ENCODE assay signal across 11 cellular contexts in genomic region chr19:46349311-46349993, GRCh38. TPM values are rescaled to one million over a fixed set of nuclear protein-coding genes. Genes with fewer than 3 reads are reported as not detected.
DNase-seq lines count a peak whose midpoint lies in the region; ATAC-seq and TF ChIP-seq lines count a peak whose summit lies in the region.
"Had no signal": no experiment of that assay in that cellular context is flagged by ENCODE, and none has a peak within 500 bp of the region (broad histone marks: within the 10 kb centered on the region; RNA-seq: fewer than 3 reads in every experiment).

No MANE protein-coding gene starts in this region.

- no peaks in the 10 kb centered on the region for H4K20me1 ChIP-seq in PC-3 (ENCODE audit: low read length)

- no peak overlapping the region for H3K9ac ChIP-seq in PC-3 (ENCODE audit: low read length)

- no peak for DNase-seq in activated CD4-positive, alpha-beta T cell treated with anti-CD3 and anti-CD28 coated beads, Interleukin-2, amount 10 ng/mL, durations not matched to agents 7 days and 5 days
- DNase-seq in activated CD4-positive, alpha-beta T cell treated with anti-CD3 and anti-CD28 coated beads, Interleukin-2, amount 50 U/mL, for 48 hours, result no peak
- DNase-seq in PC-3 (no peak), esophagus muscularis mucosa (ENCODE audit: extremely low spot score) (no peak), HK-2 (ENCODE audit: unreplicated experiment) (no peak), OCI-M2 (lab: John Stamatoyannopoulos, UW; ENCODE audit: unreplicated experiment) (no peak), NCI-H345 treated with DMSO at 0.1 percent for 48 hours (lab: John Stamatoyannopoulos, UW; ENCODE audit: unreplicated experiment) (no peak)
- no peak for DNase-seq in stimulated activated naive CD8-positive, alpha-beta T cell treated with anti-CD3 and anti-CD28 coated beads, Interleukin-15, amount 100 ng/mL, for 72 hours
- DNase-seq: activated CD4-positive, alpha-beta T cell treated with anti-CD3 and anti-CD28 coated beads, Interleukin-2, amount 50 U/mL, for 4 hours; NCI-H2171 had no signal

- H3K36me3 ChIP-seq in PC-3 (ENCODE audit: low read depth, low read length) (peaks cover 8% of the 10 kb centered on the region), esophagus muscularis mucosa (peaks cover 9 to 17% (median 16%) of the 10 kb centered on the region in 4 donors)

- peak overlapping the region; percentile 97 for H3K27ac Mint-ChIP-seq in activated CD4-positive, alpha-beta T cell treated with anti-CD3 and anti-CD28 coated beads, Interleukin-2, amount 10 ng/mL, durations not matched to agents 7 days and 5 days
- H3K27ac Mint-ChIP-seq in stimulated activated naive CD8-positive, alpha-beta T cell treated with anti-CD3 and anti-CD28 coated beads, Interleukin-15, amount 100 ng/mL, for 72 hours, result peak overlapping the region; percentile 74 to 98

- no peaks in the 10 kb centered on the region for H3K9me3 ChIP-seq in PC-3 (ENCODE audit: low read length)
- no peaks in the 10 kb centered on the region for H3K9me3 ChIP-seq in esophagus muscularis mucosa

- H3K4me1 ChIP-seq in PC-3 (ENCODE audit: insufficient read depth, low read length) (peaks cover 12% of the 10 kb centered on the region; the same call in 1 of the 2 replicates), esophagus muscularis mucosa (peaks cover 59 to 63% (median 61%) of the 10 kb centered on the region in 4 donors)

- H3F3A ChIP-seq in PC-3 (ENCODE audit: low read length, unreplicated experiment), result no peaks in the 10 kb centered on the region

- no peaks in the 10 kb centered on the region for H3K27me3 ChIP-seq in PC-3 (ENCODE audit: low read length)
- no peaks in the 10 kb centered on the region for H3K27me3 ChIP-seq in esophagus muscularis mucosa

- no peak overlapping the region for H2AFZ ChIP-seq in PC-3 (ENCODE audit: low read length)

- BruUV-seq in PC-3 (replicated peaks; lab: Mats Ljungman, UMichigan), result no TSS peak

- H3K4me3 Mint-ChIP-seq in activated CD4-positive, alpha-beta T cell treated with anti-CD3 and anti-CD28 coated beads, Interleukin-2, amount 10 ng/mL, durations not matched to agents 7 days and 5 days, result peak overlapping the region; percentile 96
- peak overlapping the region; percentile 90 to 91 for H3K4me3 Mint-ChIP-seq in stimulated activated naive CD8-positive, alpha-beta T cell treated with anti-CD3 and anti-CD28 coated beads, Interleukin-15, amount 100 ng/mL, for 72 hours

- WGBS in esophagus muscularis mucosa, result 79% methylated on average over 11 of the region's 11 CpGs

- no peak for ATAC-seq in PC-3
- ATAC-seq in stimulated activated naive CD8-positive, alpha-beta T cell treated with anti-CD3 and anti-CD28 coated beads, Interleukin-15, amount 100 ng/mL, for 72 hours, result no peak

- H3K27ac ChIP-seq in PC-3 (ENCODE audit: low read length) (no peak overlapping the region), esophagus muscularis mucosa (replicated peaks in 1 of 4) (peak overlapping the region; percentile 57 to 75 (median 66))

- TF ChIP-seq EP300 in esophagus muscularis mucosa (IDR thresholded peaks at IDR 0.05), result no peak

- H3K4me3 ChIP-seq in PC-3 (ENCODE audit: low read length) (no peak overlapping the region), esophagus muscularis mucosa (no peak overlapping the region)

- no peaks in the 10 kb centered on the region for H3K27me3 Mint-ChIP-seq in activated CD4-positive, alpha-beta T cell treated with anti-CD3 and anti-CD28 coated beads, Interleukin-2, amount 10 ng/mL, durations not matched to agents 7 days and 5 days
- H3K27me3 Mint-ChIP-seq in stimulated activated naive CD8-positive, alpha-beta T cell treated with anti-CD3 and anti-CD28 coated beads, Interleukin-15, amount 100 ng/mL, for 72 hours, result no peaks in the 10 kb centered on the region

- H3K4me1 Mint-ChIP-seq in activated CD4-positive, alpha-beta T cell treated with anti-CD3 and anti-CD28 coated beads, Interleukin-2, amount 10 ng/mL, durations not matched to agents 7 days and 5 days, result peaks cover 66% of the 10 kb centered on the region
- peaks cover 55% of the 10 kb centered on the region for H3K4me1 Mint-ChIP-seq in stimulated activated naive CD8-positive, alpha-beta T cell treated with anti-CD3 and anti-CD28 coated beads, Interleukin-15, amount 100 ng/mL, for 72 hours

- H3K79me2 ChIP-seq in PC-3 (ENCODE audit: low read length), result peaks cover 58% of the 10 kb centered on the region

- CTCF ChIA-PET in activated CD4-positive, alpha-beta T cell treated with anti-CD3 and anti-CD28 coated beads, Interleukin-2, amount 10 ng/mL, durations not matched to agents 7 days and 5 days (lab: Charles Lee), result no interaction called here
- CTCF ChIA-PET in PC-3 (lab: Charles Lee), result no interaction called here

- H3K9me3 Mint-ChIP-seq in activated CD4-positive, alpha-beta T cell treated with anti-CD3 and anti-CD28 coated beads, Interleukin-2, amount 10 ng/mL, durations not matched to agents 7 days and 5 days, result no peaks in the 10 kb centered on the region
- no peaks in the 10 kb centered on the region for H3K9me3 Mint-ChIP-seq in stimulated activated naive CD8-positive, alpha-beta T cell treated with anti-CD3 and anti-CD28 coated beads, Interleukin-15, amount 100 ng/mL, for 72 hours

- TF ChIP-seq CTCF in PC-3 (conservative IDR thresholded peaks at IDR 0.05; ENCODE audit: low read depth, low read length), result no peak
- TF ChIP-seq CTCF in esophagus muscularis mucosa (IDR thresholded peaks at IDR 0.05), result no peak

- no peaks in the 10 kb centered on the region for H3K9me2 ChIP-seq in PC-3 (replicated peaks; ENCODE audit: low read length)

- intact Hi-C loops in PC-3 (cut with micrococcal nuclease), result no loop called here
- intact Hi-C loops in esophagus muscularis mucosa (cut with DNase I), result loop anchor here (10.0 kb wide), 1 partner anchor 65 kb away; no protein-coding TSS in a partner anchor

- H3K4me2 ChIP-seq in PC-3 (ENCODE audit: low read length), result peak overlapping the region; percentile 34; the same call in 1 of the 2 replicates

- no peak for TF ChIP-seq POLR2A in esophagus muscularis mucosa (IDR thresholded peaks at IDR 0.05; ENCODE audit: low read depth)

- peaks cover 41% of the 10 kb centered on the region for H3K36me3 Mint-ChIP-seq in activated CD4-positive, alpha-beta T cell treated with anti-CD3 and anti-CD28 coated beads, Interleukin-2, amount 10 ng/mL, durations not matched to agents 7 days and 5 days (ENCODE audit: low read depth)

- POLR2A ChIA-PET in activated CD4-positive, alpha-beta T cell treated with anti-CD3 and anti-CD28 coated beads, Interleukin-2, amount 10 ng/mL, durations not matched to agents 7 days and 5 days (lab: Charles Lee), result no interaction called here
- POLR2A ChIA-PET in PC-3 (lab: Charles Lee; ENCODE audit: unreplicated experiment), result no interaction called here

RNA-seq across cellular contexts. Expression of gene PPP5C, which starts 2.6 kb away (rescaled TPM):
- 100 to 1,000 TPM; 101 to 102 TPM for total RNA-seq in activated CD4-positive, alpha-beta T cell treated with anti-CD3 and anti-CD28 coated beads, Interleukin-2, amount 10 ng/mL, durations not matched to agents 7 days and 5 days
- 79.9 and 93.4 TPM in 2 replicates for total RNA-seq in PC-3 (2014; rRNA removed)
- total RNA-seq in esophagus muscularis mucosa, result 10 to 100 TPM; 39.9 to 74.7 (median 61.9) TPM

RNA-seq across cellular contexts. Expression of gene HIF3A, which starts 52.6 kb away (rescaled TPM):
- total RNA-seq in activated CD4-positive, alpha-beta T cell treated with anti-CD3 and anti-CD28 coated beads, Interleukin-2, amount 10 ng/mL, durations not matched to agents 7 days and 5 days, result not detected
- not detected in 2 replicates for total RNA-seq in PC-3 (2014; rRNA removed)
- 100 to 1,000 TPM in 3 of 4 donors, 10 to 100 TPM in 1; 98.2 to 268 (median 160) TPM for total RNA-seq in esophagus muscularis mucosa
- total RNA-seq: mononuclear cell had no signal

Comparison
In these comparisons a context has a peak if more than half of its experiments do, and no peak if none do; other contexts are left out.
1. RNA of gene HIF3A, which starts 52.6 kb away (total RNA-seq): 98.2 to 268 TPM in esophagus muscularis mucosa; not detected in activated CD4-positive, alpha-beta T cell treated with anti-CD3 and anti-CD28 coated beads, Interleukin-2, amount 10 ng/mL, durations not matched to agents 7 days and 5 days and not detected in PC-3; every median in the first group is over 10 times any median in the second.